In the genomic region with DNA sequence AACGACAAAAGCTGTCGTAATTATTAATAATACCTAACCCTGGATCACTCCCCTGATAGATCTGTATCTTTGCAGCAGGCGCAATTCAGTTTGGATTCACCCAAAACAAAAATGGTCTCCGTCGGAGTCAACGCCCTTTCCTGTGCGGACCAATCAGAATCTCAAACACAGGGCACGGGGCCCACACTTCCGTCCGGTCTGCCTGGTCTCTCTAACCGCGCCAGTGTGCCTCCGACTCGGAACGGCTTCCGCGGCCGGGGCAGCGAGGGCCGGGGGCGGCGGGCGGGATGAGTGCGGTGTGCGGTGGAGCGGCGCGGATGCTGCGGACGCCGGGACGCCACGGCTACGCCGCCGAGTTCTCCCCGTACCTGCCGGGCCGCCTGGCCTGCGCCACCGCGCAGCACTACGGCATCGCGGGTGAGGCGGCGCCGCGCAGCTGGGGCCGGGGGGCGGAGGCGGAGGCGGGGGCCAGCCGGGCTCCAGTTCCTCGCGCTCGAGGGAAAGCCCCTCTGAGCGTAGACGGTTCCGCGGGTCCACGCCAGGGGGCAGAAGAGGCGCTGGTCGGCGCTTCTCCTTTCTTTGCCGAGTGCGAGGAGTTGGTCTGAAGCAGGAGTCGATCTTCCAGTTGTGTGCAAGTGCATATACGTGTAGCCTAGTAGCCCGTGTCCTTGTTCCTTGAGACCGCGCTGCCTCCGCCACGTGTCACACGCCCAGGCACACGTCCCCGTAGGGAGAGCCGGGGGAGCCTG, we compare ENCODE assay signal across 8 cellular contexts. TPM values are rescaled to one million over a fixed set of nuclear protein-coding genes. Genes with fewer than 3 reads are reported as not detected.
DNase-seq lines count a peak whose midpoint lies in the region; ATAC-seq, FAIRE-seq and TF ChIP-seq lines count a peak whose summit lies in the region.

A gene with protein sequence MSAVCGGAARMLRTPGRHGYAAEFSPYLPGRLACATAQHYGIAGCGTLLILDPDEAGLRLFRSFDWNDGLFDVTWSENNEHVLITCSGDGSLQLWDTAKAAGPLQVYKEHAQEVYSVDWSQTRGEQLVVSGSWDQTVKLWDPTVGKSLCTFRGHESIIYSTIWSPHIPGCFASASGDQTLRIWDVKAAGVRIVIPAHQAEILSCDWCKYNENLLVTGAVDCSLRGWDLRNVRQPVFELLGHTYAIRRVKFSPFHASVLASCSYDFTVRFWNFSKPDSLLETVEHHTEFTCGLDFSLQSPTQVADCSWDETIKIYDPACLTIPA (plus strand): TSS at position 214 of the 749 bp plus-strand sequence. CDS start 74 bp downstream, at position 288.

- H3K9ac ChIP-seq in HCT116 (ENCODE audit: low read length): peak within 1 kb of the TSS; percentile 81
- H3K9ac ChIP-seq in MM.1S (ENCODE audit: low read length): peak within 1 kb of the TSS; percentile 74; the same call in 1 of the 2 replicates

- TF ChIP-seq CTCF in HCT116 (IDR thresholded peaks at IDR 0.05 in 2 of 3, conservative IDR thresholded peaks at IDR 0.05 in 1 of 3; ENCODE audit: borderline replicate concordance in 1 of 3, insufficient read depth in 1 of 3, low read depth in 2 of 3, low read length in 2 of 3) (peak in 2 of 3 experiments; percentile 33 to 36; a peak in 3 of 6 replicates), MM.1S (IDR thresholded peaks at IDR 0.05; ENCODE audit: low read length) (peak; percentile 61)

- no peak for TF ChIP-seq RAD21 in HCT116 (IDR thresholded peaks at IDR 0.05; ENCODE audit: low read depth)

- H3K36me3 ChIP-seq in HCT116 (ENCODE audit: control insufficient read depth in 1 of 2, insufficient read depth in 2 of 2, low read length in 2 of 2) (peaks cover 0 to 11% of the 10 kb centered on the region in 2 experiments; a peak in 2 of 4 replicates), MM.1S (replicated peaks; ENCODE audit: insufficient read depth, low read length) (no peaks in the 10 kb centered on the region), neuron (ENCODE audit: insufficient read depth, low read length) (peaks cover 15% of the 10 kb centered on the region)

- CTCF ChIA-PET in HCT116 (lab: Charles Lee): interaction anchor here (1.0 to 1.4 kb wide), 2 partner anchors 178 to 211 kb away, joined by 3 to 7 read pairs; no protein-coding TSS in a partner anchor

- BruUV-seq in HCT116 (replicated peaks; lab: Mats Ljungman, UMichigan): no TSS peak

- H3K4me1 ChIP-seq in HCT116 (ENCODE audit: control insufficient read depth in 1 of 2, insufficient read depth in 2 of 2, low read length in 2 of 2) (peaks cover 4 to 14% of the 10 kb centered on the region in 2 experiments; a peak in 3 of 4 replicates), MM.1S (ENCODE audit: low read length) (no peaks in the 10 kb centered on the region), neuron (ENCODE audit: insufficient read depth, low read length) (no peaks in the 10 kb centered on the region)

- H3K27me3 ChIP-seq in HCT116 (ENCODE audit: insufficient read depth, low read length) (no peaks in the 10 kb centered on the region), MM.1S (replicated peaks; ENCODE audit: insufficient read depth, low read length) (0 out of 2 replicates have a peak, but pooled peaks cover 5% of the 10 kb centered on the region), neuron (ENCODE audit: insufficient read depth, low read length) (peaks cover 7% of the 10 kb centered on the region)

- peak; percentile 59 for TF ChIP-seq POLR2A in HCT116 (IDR thresholded peaks at IDR 0.05; ENCODE audit: borderline replicate concordance, extremely low read depth, insufficient read depth, insufficient read length)

- H3K9me3 ChIP-seq in HCT116 (ENCODE audit: control insufficient read depth in 1 of 2, insufficient read depth in 1 of 2, low read depth in 1 of 2, low read length in 2 of 2) (no peaks in the 10 kb centered on the region), MM.1S (replicated peaks; ENCODE audit: insufficient read depth, low read length) (no peaks in the 10 kb centered on the region), neuron (ENCODE audit: low read length) (no peaks in the 10 kb centered on the region)

- ATAC-seq in HCT116: peak; percentile 94

- peak within 1 kb of the TSS; percentile 60 to 63 for H3K4me3 ChIP-seq in HCT116 (replicated peaks in 1 of 2; ENCODE audit: low read depth in 1 of 2, low read length in 2 of 2)
- peak within 1 kb of the TSS; percentile 65 for H3K4me3 ChIP-seq in MM.1S (ENCODE audit: low read length)
- H3K4me3 ChIP-seq in neuron (ENCODE audit: low read length): peak within 1 kb of the TSS; percentile 71

- H3K9me2 ChIP-seq in HCT116 (ENCODE audit: insufficient read depth) (no peaks in the 10 kb centered on the region), MM.1S (replicated peaks; ENCODE audit: insufficient read depth, low read length) (no peaks in the 10 kb centered on the region)

- H3F3A ChIP-seq in MM.1S (ENCODE audit: insufficient read depth, low read length): no peaks in the 10 kb centered on the region

- RAD21 ChIA-PET in HCT116 (lab: Charles Lee; ENCODE audit: low non-redundant PET in 1 of 2, low total read pairs in 2 of 2, uncharacterized antibody in 2 of 2, unreplicated experiment in 2 of 2): no interaction called here

- no peak for FAIRE-seq in frontal cortex (lab: Jason Lieb, UNC)

- peak; percentile 72 for DNase-seq in GM04503 (ENCODE audit: low read depth)
- DNase-seq in HCT116 (ENCODE audit: low read depth, low spot score): peak; percentile 76
- peak; percentile 89 for DNase-seq in MM.1S
- peak; percentile 86 for DNase-seq in SIG-M5 treated with dmso at 0.1 percent for 504 hours (lab: John Stamatoyannopoulos, UW; ENCODE audit: unreplicated experiment)
- peak; percentile 88 for DNase-seq in activated naive CD4-positive, alpha-beta T cell treated with Interleukin-2 at 50 U/mL for 16 hours
- DNase-seq in frontal cortex (ENCODE audit: low spot score in 2 of 2): peak; percentile 78 to 79
- DNase-seq in stromal cell of bone marrow (ENCODE audit: low read depth): peak; percentile 89

- POLR2A ChIA-PET in HCT116 (lab: Charles Lee): interaction anchor here (1.6 kb wide), 1 partner anchor 30 kb away, joined by 4 read pairs; a partner anchor contains a TSS

- peak within 1 kb of the TSS; percentile 74 for H3K4me2 ChIP-seq in HCT116 (ENCODE audit: low read length)
- peak within 1 kb of the TSS; percentile 71 for H3K4me2 ChIP-seq in MM.1S (ENCODE audit: low read depth, low read length)

- H4K20me1 ChIP-seq in HCT116 (ENCODE audit: insufficient read depth) (no peaks in the 10 kb centered on the region), MM.1S (ENCODE audit: insufficient read depth, low read length) (no peaks in the 10 kb centered on the region)

- H2AFZ ChIP-seq in HCT116 (ENCODE audit: low read depth, low read length, poor library complexity, severe bottlenecking) (peak within 1 kb of the TSS; percentile 49), MM.1S (ENCODE audit: low read length) (peak within 1 kb of the TSS; percentile 91), neuron (ENCODE audit: low read depth, low read length) (peak within 1 kb of the TSS; percentile 97)

- intact Hi-C loops in HCT116 (cut with micrococcal nuclease): no loop called here

- H3K79me2 ChIP-seq in HCT116 (ENCODE audit: insufficient read depth, low read length) (peaks cover 10% of the 10 kb centered on the region; the same call in 1 of the 2 replicates), MM.1S (ENCODE audit: low read length) (no peaks in the 10 kb centered on the region)

- peak within 1 kb of the TSS; percentile 45 for H3K27ac ChIP-seq in HCT116 (ENCODE audit: low read depth, low read length)
- peak within 1 kb of the TSS; percentile 41; the same call in 1 of the 2 replicates for H3K27ac ChIP-seq in MM.1S (ENCODE audit: low read length)

TF ChIP-seq in HCT116, 20 proteins besides CTCF, POLR2A, EP300 and RAD21 (continues in another document):
- TF ChIP-seq ZFX (IDR thresholded peaks at IDR 0.05) (peak; percentile 83), SIN3A (IDR thresholded peaks at IDR 0.05; ENCODE audit: low read depth) (0 out of 2 replicates have a peak, but pooled peaks have one; percentile 41), ELF1 (IDR thresholded peaks at IDR 0.05; ENCODE audit: borderline replicate concordance, low read depth) (0 out of 2 replicates have a peak, but pooled peaks have one; percentile 25), TCF7L2 (IDR thresholded peaks at IDR 0.05; ENCODE audit: borderline replicate concordance, extremely low read depth, insufficient read depth, insufficient read length) (no peak), EZH2phosphoT487 (IDR thresholded peaks at IDR 0.05; ENCODE audit: borderline replicate concordance) (no peak), YY1 (IDR thresholded peaks at IDR 0.05; ENCODE audit: extremely low read depth, insufficient replicate concordance, low read depth, low read length) (peak; percentile 98)
- TF ChIP-seq, protein P1, sequence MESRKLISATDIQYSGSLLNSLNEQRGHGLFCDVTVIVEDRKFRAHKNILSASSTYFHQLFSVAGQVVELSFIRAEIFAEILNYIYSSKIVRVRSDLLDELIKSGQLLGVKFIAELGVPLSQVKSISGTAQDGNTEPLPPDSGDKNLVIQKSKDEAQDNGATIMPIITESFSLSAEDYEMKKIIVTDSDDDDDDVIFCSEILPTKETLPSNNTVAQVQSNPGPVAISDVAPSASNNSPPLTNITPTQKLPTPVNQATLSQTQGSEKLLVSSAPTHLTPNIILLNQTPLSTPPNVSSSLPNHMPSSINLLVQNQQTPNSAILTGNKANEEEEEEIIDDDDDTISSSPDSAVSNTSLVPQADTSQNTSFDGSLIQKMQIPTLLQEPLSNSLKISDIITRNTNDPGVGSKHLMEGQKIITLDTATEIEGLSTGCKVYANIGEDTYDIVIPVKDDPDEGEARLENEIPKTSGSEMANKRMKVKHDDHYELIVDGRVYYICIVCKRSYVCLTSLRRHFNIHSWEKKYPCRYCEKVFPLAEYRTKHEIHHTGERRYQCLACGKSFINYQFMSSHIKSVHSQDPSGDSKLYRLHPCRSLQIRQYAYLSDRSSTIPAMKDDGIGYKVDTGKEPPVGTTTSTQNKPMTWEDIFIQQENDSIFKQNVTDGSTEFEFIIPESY (IDR thresholded peaks at IDR 0.05; ENCODE audit: extremely low read depth, insufficient replicate concordance, low read length): no peak

RNA-seq across cellular contexts. Expression of the gene that starts here (rescaled TPM):
- total RNA-seq in HCT116 (2021; ENCODE audit: unreplicated experiment) (8.1 TPM), frontal cortex (6.1 TPM)
- 7.7 and 8.8 TPM in 2 replicates for polyA plus RNA-seq in HCT116 (2012)

Comparison
In these comparisons a context has a peak if more than half of its experiments do, and no peak if none do; other contexts are left out.
1. Peak in every context shown above with its lines: DNase-seq, ATAC-seq, H3K4me3 ChIP-seq and H3K27ac ChIP-seq.